8 cellular contexts compared by ENCODE assay signal in genomic region chr3:67016522-67017080, GRCh38. TPM values are rescaled to one million over a fixed set of nuclear protein-coding genes. Genes with fewer than 3 reads are reported as not detected.
DNase-seq lines count a peak whose midpoint lies in the region; ATAC-seq, FAIRE-seq and TF ChIP-seq lines count a peak whose summit lies in the region.
"Had no signal": no experiment of that assay in that cellular context is flagged by ENCODE, and none has a peak within 500 bp of the region (broad histone marks: within the 10 kb centered on the region; RNA-seq: fewer than 3 reads in every experiment).

No MANE protein-coding gene starts in this region.

- H3K56ac ChIP-seq in H1 (replicated peaks; ENCODE audit: insufficient read length, low read depth, low read length): no peak overlapping the region

- no peaks in the 10 kb centered on the region for H3K36me3 ChIP-seq in H1 (ENCODE audit: control insufficient read depth in 2 of 4, insufficient read depth in 4 of 4, low read length in 3 of 4)

- H4K91ac ChIP-seq in H1 (replicated peaks; ENCODE audit: insufficient read length, low read length): no peak overlapping the region

- TF ChIP-seq POLR2A in GM18526 (IDR thresholded peaks at IDR 0.05; ENCODE audit: extremely low read depth, insufficient read length) (peak; percentile 17), H1 (IDR thresholded peaks at IDR 0.05; ENCODE audit: control extremely low read depth in 1 of 2, low read depth in 2 of 2, low read length in 2 of 2) (no peak)

- no peak overlapping the region for H2BK15ac ChIP-seq in H1 (ENCODE audit: low read length)

- peak; percentile 19 for FAIRE-seq in H1 (lab: Jason Lieb, UNC)
- FAIRE-seq: astrocyte had no signal

- H3K27ac ChIP-seq in H1 (ENCODE audit: low read depth, low read length): no peak overlapping the region

- H3K79me1 ChIP-seq in H1 (ENCODE audit: low read depth, low read length): no peaks in the 10 kb centered on the region

- no peaks in the 10 kb centered on the region for H3K9me3 ChIP-seq in H1 (ENCODE audit: insufficient read depth in 2 of 2, low read depth in 1 of 2, low read length in 1 of 2)

- no peaks in the 10 kb centered on the region for H3K27me3 ChIP-seq in H1 (replicated peaks in 1 of 4; ENCODE audit: control insufficient read depth in 3 of 4, extremely low read depth in 1 of 4, insufficient read depth in 3 of 4, low read length in 3 of 4)

- no peak for TF ChIP-seq EP300 in H1 (IDR thresholded peaks at IDR 0.05; ENCODE audit: borderline replicate concordance in 1 of 2, low read depth in 2 of 2, low read length in 2 of 2)

- H4K5ac ChIP-seq in H1 (ENCODE audit: insufficient read length, low read depth, low read length): no peak overlapping the region

- H2BK5ac ChIP-seq in H1 (ENCODE audit: low read depth, low read length): no peak overlapping the region

- DNase-seq in H1 (ENCODE audit: low read depth in 1 of 2, low spot score in 2 of 2): no peak
- no peak for DNase-seq in iPS-NIHi7 (ENCODE audit: extremely low spot score)
- no peak for DNase-seq in SW480 (ENCODE audit: low spot score)
- no peak for DNase-seq in HuH-7.5 (ENCODE audit: low spot score)

- no peak overlapping the region for H3K4ac ChIP-seq in H1 (replicated peaks; ENCODE audit: insufficient read length, low read depth, low read length)

- no peak overlapping the region for H3K9ac ChIP-seq in H1 (replicated peaks in 1 of 4; ENCODE audit: extremely low read depth in 1 of 4, low read depth in 3 of 4, low read length in 3 of 4)

- no peak overlapping the region for H2BK20ac ChIP-seq in H1 (ENCODE audit: low read length)

- no peak overlapping the region for H3K14ac ChIP-seq in H1 (ENCODE audit: insufficient read length)

- no peak overlapping the region for H2BK120ac ChIP-seq in H1 (replicated peaks; ENCODE audit: low read depth, low read length)

- TF ChIP-seq RAD21 in H1 (IDR thresholded peaks at IDR 0.05 in 1 of 2, conservative IDR thresholded peaks at IDR 0.05 in 1 of 2; ENCODE audit: low read depth in 2 of 2, low read length in 2 of 2): no peak

- WGBS in H1 (ENCODE audit: extremely low coverage in 1 of 2, insufficient coverage in 1 of 2, insufficient read length in 1 of 2, insufficient replicate concordance in 2 of 2, low coverage in 1 of 2, low lambda C conversion rate in 2 of 2, missing lambda C conversion rate in 1 of 2), 2 experiments: 80 to 100% methylated on average over 1 to 3 of the region's 3 CpGs

- H4K8ac ChIP-seq in H1 (ENCODE audit: extremely low read depth, insufficient read depth, low read length): no peak overlapping the region

- ATAC-seq in GM19467 (IDR thresholded peaks at IDR 0.05; ENCODE audit: unreplicated experiment) (peak; percentile 52), HG03103 (IDR thresholded peaks at IDR 0.05; ENCODE audit: low read depth, unreplicated experiment) (peak; percentile 42)

- H3K23me2 ChIP-seq in H1 (ENCODE audit: low read depth, low read length): no peaks in the 10 kb centered on the region

- H3K18ac ChIP-seq in H1 (ENCODE audit: extremely low read depth, low read length): no peak overlapping the region

- CTCF ChIA-PET in H1 (lab: Charles Lee; ENCODE audit: partially characterized antibody): interaction anchor here (0.7 to 1.8 kb wide), 2 partner anchors 10 to 78 kb away, joined by 3 to 4 read pairs; no protein-coding TSS in a partner anchor

- H2AK5ac ChIP-seq in H1 (ENCODE audit: low read depth, low read length): no peak overlapping the region; the same call in 1 of the 2 replicates

- no peak overlapping the region for H3K4me2 ChIP-seq in H1 (ENCODE audit: insufficient read depth in 1 of 2, low read depth in 2 of 2, low read length in 2 of 2)

- no peak overlapping the region for H3K4me3 ChIP-seq in H1 (ENCODE audit: extremely low read depth in 1 of 4, insufficient read depth in 2 of 4, low read depth in 3 of 4, low read length in 4 of 4)

- H3K4me1 ChIP-seq in H1 (replicated peaks in 1 of 4; ENCODE audit: control insufficient read depth in 3 of 4, insufficient read depth in 4 of 4, low read length in 3 of 4): peaks cover 0 to 4% (median under 1%) of the 10 kb centered on the region in 4 experiments; a peak in 3 of 7 replicates

- no peaks in the 10 kb centered on the region for H3K79me2 ChIP-seq in H1 (ENCODE audit: control insufficient read depth in 1 of 2, insufficient read depth in 2 of 2, low read length in 2 of 2)

- no peak overlapping the region for H2AFZ ChIP-seq in H1 (ENCODE audit: low read length)

- H4K20me1 ChIP-seq in H1 (replicated peaks in 1 of 2; ENCODE audit: control insufficient read depth in 1 of 2, insufficient read depth in 2 of 2, low read length in 2 of 2): no peaks in the 10 kb centered on the region

- no peak for TF ChIP-seq CTCF in H1 (IDR thresholded peaks at IDR 0.05; ENCODE audit: control extremely low read depth in 1 of 3, insufficient read depth in 1 of 3, low read depth in 1 of 3, low read length in 3 of 3)

- H3K23ac ChIP-seq in H1 (ENCODE audit: insufficient read length): no peak overlapping the region

- POLR2A ChIA-PET in H1 (lab: Charles Lee; ENCODE audit: partially characterized antibody): interaction anchor here (1.2 kb wide), 1 partner anchor 9 kb away, joined by 3 read pairs; no protein-coding TSS in a partner anchor

- H2BK12ac ChIP-seq in H1 (ENCODE audit: low read depth, low read length): no peak overlapping the region

TF ChIP-seq in H1, 55 proteins besides CTCF, POLR2A, EP300 and RAD21:
- TF ChIP-seq SP1 (IDR thresholded peaks at IDR 0.05; ENCODE audit: low read depth, low read length): no peak
- no peak for TF ChIP-seq E2F6 (IDR thresholded peaks at IDR 0.05)
- no peak for TF ChIP-seq JUN (IDR thresholded peaks at IDR 0.05; ENCODE audit: low read depth, low read length)
- no peak for TF ChIP-seq CREB1 (IDR thresholded peaks at IDR 0.05)
- TF ChIP-seq SIRT6 (IDR thresholded peaks at IDR 0.05; ENCODE audit: low read length): no peak

RNA-seq across cellular contexts. Expression of gene KBTBD8, which starts 18.5 kb away (rescaled TPM):
- total RNA-seq in H1 (2021; fragmentation: NEBNext Ultra II Directional; extraction: Animal tissue kit (Norgen Biotek cat#: 25700)): 23.9 and 26.0 TPM in 2 replicates
- 1.2 and 3.2 TPM in 2 replicates for polyA plus RNA-seq in H1 (2011; rRNA removed)
- polyA plus RNA-seq in H1 (2011; cell fraction: cytosol; rRNA removed): 5.0 TPM
- polyA plus RNA-seq in H1 (2011; cell fraction: nucleus; rRNA removed): 3.0 TPM
- 5.2 to 9.6 TPM (median 6.9 TPM) in 4 replicates for polyA plus RNA-seq in H1 (2012, experiment 1 of 2)
- 0.62 TPM for polyA plus RNA-seq in H1 (2012, experiment 2 of 2)
- 8.5 TPM for polyA plus RNA-seq in H1 (2013, experiment 1 of 2)
- polyA plus RNA-seq in H1 (2013, experiment 2 of 2): 8.2 TPM
- 23.4 and 24.2 TPM in 2 replicates for polyA minus RNA-seq in H1 (2011; rRNA and poly(A)+ RNA removed)
- 9.7 TPM for polyA minus RNA-seq in H1 (2011; cell fraction: cytosol; rRNA and poly(A)+ RNA removed)
- 16.0 TPM for polyA minus RNA-seq in H1 (2011; cell fraction: nucleus; rRNA and poly(A)+ RNA removed)
